8 cellular contexts compared by ENCODE assay signal in the genomic region with DNA sequence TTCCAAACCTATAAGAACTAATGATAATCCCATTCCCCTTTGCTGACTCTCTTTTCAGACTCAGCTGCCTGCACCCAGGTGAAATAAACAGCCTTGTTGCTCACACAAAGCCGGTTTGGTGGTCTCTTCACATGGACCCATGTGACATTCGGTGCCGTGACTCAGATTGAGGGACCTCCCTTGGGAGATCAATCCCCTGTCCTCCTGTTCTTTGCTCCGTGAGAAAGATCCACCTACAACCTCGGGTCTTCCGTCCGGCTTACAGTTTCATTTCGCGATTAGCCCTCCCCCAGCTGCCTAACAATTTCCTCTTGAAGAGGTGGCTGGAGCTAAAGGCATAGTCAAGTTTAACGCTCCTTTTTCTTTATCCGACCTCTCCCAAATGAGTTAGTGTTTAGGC.
DNase-seq lines count a peak whose midpoint lies in the region; ATAC-seq and TF ChIP-seq lines count a peak whose summit lies in the region.
"Not testable (repeated sequence)": the region's sequence is repeated elsewhere in the genome, so short reads cannot be mapped to it uniquely, and the experiment has no call there.

No MANE protein-coding gene starts in this region.

- peak overlapping the region; percentile 14 for H3K9ac ChIP-seq in mesenchymal stem cell (ENCODE audit: low read length)

- WGBS in hepatocyte (ENCODE audit: low lambda C conversion rate, missing lambda C conversion rate) = 66% methylated on average over 11 of the region's 11 CpGs
- 87% methylated on average over 11 of the region's 11 CpGs for WGBS in mesenchymal stem cell

- not testable (repeated sequence) for H3K79me2 ChIP-seq in hepatocyte

- not testable (repeated sequence) for H2BK12ac ChIP-seq in mesenchymal stem cell (ENCODE audit: low read length in 2 of 2)

- not testable (repeated sequence) for BruUV-seq in Calu3 (replicated peaks; lab: Mats Ljungman, UMichigan)

- peak; percentile 50 for ATAC-seq in GM18907 (IDR thresholded peaks at IDR 0.05; ENCODE audit: unreplicated experiment)
- ATAC-seq in GM21619 (IDR thresholded peaks at IDR 0.05; ENCODE audit: unreplicated experiment) = peak; percentile 52
- not testable (repeated sequence) for ATAC-seq in RWPE2 (ENCODE audit: low read depth); stimulated activated naive B cell treated with anti-CD40 and anti-IgM and Interleukin-4, amounts not matched to agents 10 μg/mL and 1 μg/mL and 100 μg/mL, for 72 hours (replicated peaks)

- H3K27me3 ChIP-seq in RWPE2 (ENCODE audit: insufficient read depth, poor library complexity, severe bottlenecking); hepatocyte; mesenchymal stem cell (ENCODE audit: control insufficient read depth in 1 of 2, insufficient read depth in 1 of 2, low read length in 2 of 2): not testable (repeated sequence)

- not testable (repeated sequence) for H4K8ac ChIP-seq in mesenchymal stem cell (ENCODE audit: low read length)

- not testable (repeated sequence) for H3K18ac ChIP-seq in mesenchymal stem cell (ENCODE audit: low read depth in 1 of 2, low read length in 2 of 2)

- not testable (repeated sequence) for H2AK5ac ChIP-seq in mesenchymal stem cell (ENCODE audit: low read length, severe bottlenecking)

- not testable (repeated sequence) for H4K20me1 ChIP-seq in hepatocyte (ENCODE audit: insufficient read depth, poor library complexity, severe bottlenecking)

- not testable (repeated sequence) for H2AFZ ChIP-seq in hepatocyte; mesenchymal stem cell (ENCODE audit: low read depth, low read length)

- not testable (repeated sequence) for TF ChIP-seq CTCF in Calu3 (IDR thresholded peaks at IDR 0.05; ENCODE audit: unreplicated experiment); RWPE2 (IDR thresholded peaks at IDR 0.05; ENCODE audit: poor library complexity, severe bottlenecking); hepatocyte (IDR thresholded peaks at IDR 0.05; ENCODE audit: poor library complexity)

- intact Hi-C loops in Calu3 (cut with micrococcal nuclease; ENCODE audit: unreplicated experiment) = not testable (repeated sequence)

- H3K27ac Mint-ChIP-seq in Calu3 (ENCODE audit: unreplicated experiment) = not testable (repeated sequence)
- H3K27ac Mint-ChIP-seq in IgD-negative memory B cell = peak overlapping the region in 2 of 3 donors; percentile 66 to 93
- peak overlapping the region; percentile 59 for H3K27ac Mint-ChIP-seq in stimulated activated naive B cell treated with anti-CD40 and anti-IgM and Interleukin-4, amounts not matched to agents 10 μg/mL and 1 μg/mL and 100 μg/mL, for 72 hours

- peak overlapping the region; percentile 37 for H3K4me3 Mint-ChIP-seq in Calu3 (ENCODE audit: low read depth, unreplicated experiment)
- H3K4me3 Mint-ChIP-seq in IgD-negative memory B cell = peak overlapping the region; percentile 77 to 96 (median 88)
- peak overlapping the region in 1 of 2 donors; percentile 68 for H3K4me3 Mint-ChIP-seq in stimulated activated naive B cell treated with anti-CD40 and anti-IgM and Interleukin-4, amounts not matched to agents 10 μg/mL and 1 μg/mL and 100 μg/mL, for 72 hours

- DNase-seq in Calu3; RWPE2 (ENCODE audit: low spot score); hepatocyte (ENCODE audit: low spot score); mesenchymal stem cell; stimulated activated naive B cell treated with anti-CD40 and anti-IgM and Interleukin-4, amounts not matched to agents 10 μg/mL and 1 μg/mL and 100 μg/mL, for 72 hours: not testable (repeated sequence)

- not testable (repeated sequence) for H3K36me3 Mint-ChIP-seq in Calu3 (ENCODE audit: insufficient read depth, unreplicated experiment); IgD-negative memory B cell; stimulated activated naive B cell treated with anti-CD40 and anti-IgM and Interleukin-4, amounts not matched to agents 10 μg/mL and 1 μg/mL and 100 μg/mL, for 72 hours

- not testable (repeated sequence) for H2BK120ac ChIP-seq in mesenchymal stem cell (ENCODE audit: low read depth, low read length)

- H3K4me3 ChIP-seq in RWPE2 (ENCODE audit: severe bottlenecking); hepatocyte: not testable (repeated sequence)
- peak overlapping the region in 1 of 2 experiments; percentile 17 for H3K4me3 ChIP-seq in mesenchymal stem cell (ENCODE audit: insufficient read depth in 1 of 2, low read depth in 1 of 2, low read length in 2 of 2)

- H3K4ac ChIP-seq in mesenchymal stem cell (ENCODE audit: low read depth in 1 of 2, low read length in 2 of 2) = peak overlapping the region in 1 of 2 experiments; percentile 16

- H2BK5ac ChIP-seq in mesenchymal stem cell (ENCODE audit: low read depth, low read length, poor library complexity, severe bottlenecking) = not testable (repeated sequence)

- CTCF ChIA-PET in Calu3 (lab: Charles Lee) = not testable (repeated sequence)

- not testable (repeated sequence) for H3K9me2 ChIP-seq in hepatocyte (replicated peaks; ENCODE audit: insufficient read depth)

- H3K4me1 Mint-ChIP-seq in Calu3 (ENCODE audit: low read depth, unreplicated experiment); stimulated activated naive B cell treated with anti-CD40 and anti-IgM and Interleukin-4, amounts not matched to agents 10 μg/mL and 1 μg/mL and 100 μg/mL, for 72 hours: not testable (repeated sequence)
- H3K4me1 Mint-ChIP-seq in IgD-negative memory B cell = peaks cover 6 to 12% (median 11%) of the 10 kb centered on the region in 3 donors

- not testable (repeated sequence) for H3K79me1 ChIP-seq in mesenchymal stem cell (replicated peaks; ENCODE audit: low read length, poor library complexity, severe bottlenecking)

- not testable (repeated sequence) for H3K36me3 ChIP-seq in RWPE2 (ENCODE audit: low read depth); hepatocyte (replicated peaks; ENCODE audit: insufficient read depth, low read depth); mesenchymal stem cell (ENCODE audit: control insufficient read depth in 1 of 2, insufficient read depth in 2 of 2, low read depth in 1 of 2, low read length in 2 of 2)

- not testable (repeated sequence) for H3K23ac ChIP-seq in mesenchymal stem cell (ENCODE audit: low read length in 2 of 2)

- not testable (repeated sequence) for H4K91ac ChIP-seq in mesenchymal stem cell (ENCODE audit: low read length)

- H3K27ac ChIP-seq in RWPE2 (ENCODE audit: poor library complexity, severe bottlenecking) (peak overlapping the region; percentile 45), hepatocyte (peak overlapping the region; percentile 85)
- H3K27ac ChIP-seq in mesenchymal stem cell (ENCODE audit: low read length, poor library complexity, severe bottlenecking) = not testable (repeated sequence)

- not testable (repeated sequence) for H3K14ac ChIP-seq in mesenchymal stem cell (ENCODE audit: low read length in 2 of 2)

- H3K9me3 Mint-ChIP-seq in Calu3 (ENCODE audit: low read depth, unreplicated experiment); IgD-negative memory B cell; stimulated activated naive B cell treated with anti-CD40 and anti-IgM and Interleukin-4, amounts not matched to agents 10 μg/mL and 1 μg/mL and 100 μg/mL, for 72 hours: not testable (repeated sequence)

- not testable (repeated sequence) for H2BK15ac ChIP-seq in mesenchymal stem cell (ENCODE audit: low read depth, poor library complexity, severe bottlenecking)

- H3K4me2 ChIP-seq in hepatocyte = peak overlapping the region; percentile 35
- H3K4me2 ChIP-seq in mesenchymal stem cell (ENCODE audit: low read length, poor library complexity, severe bottlenecking) = not testable (repeated sequence)

- not testable (repeated sequence) for H3K9me3 ChIP-seq in RWPE2 (ENCODE audit: severe bottlenecking); hepatocyte (ENCODE audit: low read depth); mesenchymal stem cell (ENCODE audit: control insufficient read depth, low read length)

- H3K4me1 ChIP-seq in RWPE2 (ENCODE audit: insufficient read depth, poor library complexity, severe bottlenecking) = peaks cover 12% of the 10 kb centered on the region
- peaks cover 29% of the 10 kb centered on the region for H3K4me1 ChIP-seq in hepatocyte (ENCODE audit: insufficient read depth)
- not testable (repeated sequence) for H3K4me1 ChIP-seq in mesenchymal stem cell (ENCODE audit: control insufficient read depth, insufficient read depth, low read depth, low read length)

- not testable (repeated sequence) for H3K27me3 Mint-ChIP-seq in Calu3 (ENCODE audit: unreplicated experiment); IgD-negative memory B cell; stimulated activated naive B cell treated with anti-CD40 and anti-IgM and Interleukin-4, amounts not matched to agents 10 μg/mL and 1 μg/mL and 100 μg/mL, for 72 hours
